In genomic region chr5:1017691-1018455, GRCh38 we compare ENCODE assay signal across 15 cellular contexts.
"Had no signal": no experiment of that assay in that cellular context is flagged by ENCODE, and none has a peak within 500 bp of the region (broad histone marks: within the 10 kb centered on the region; RNA-seq: fewer than 3 reads in every experiment).

No MANE protein-coding gene starts in this region.

- H3K9me3 ChIP-seq: esophagus muscularis mucosa, pancreas, stomach, thoracic aorta had no signal

- H3K9me3 Mint-ChIP-seq: activated naive CD4-positive, alpha-beta T cell treated with anti-CD3 and anti-CD28 coated beads for 36 hours; activated T-helper 2 cell treated with anti-CD3 and anti-CD28 coated beads, Interferon-gamma antibody, Interleukin-2, Interleukin-4, amounts not matched to agents 10 μg/mL and 5 μg/mL and 100 μg/mL, durations not matched to agents 14 hours and 24 hours and 36 hours had no signal

- ATAC-seq: activated CD4-positive, CD25-positive, alpha-beta regulatory T cell treated with anti-CD3 and anti-CD28 coated beads, Interleukin-2, amount 50 U/mL, for 24 hours; pancreas had no signal

- H3K4me3 ChIP-seq: esophagus muscularis mucosa, pancreas, skin epidermis, stomach, thoracic aorta had no signal

- FAIRE-seq: endometrium, pancreas, urothelium cell line had no signal

- H3K27ac Mint-ChIP-seq: activated naive CD4-positive, alpha-beta T cell treated with anti-CD3 and anti-CD28 coated beads for 36 hours; activated T-helper 2 cell treated with anti-CD3 and anti-CD28 coated beads, Interferon-gamma antibody, Interleukin-2, Interleukin-4, amounts not matched to agents 10 μg/mL and 5 μg/mL and 100 μg/mL, durations not matched to agents 14 hours and 24 hours and 36 hours had no signal

- DNase-seq: activated naive CD4-positive, alpha-beta T cell treated with anti-CD3 and anti-CD28 coated beads for 36 hours; hypothalamus; stimulated activated CD4-positive, alpha-beta T cell treated with anti-CD3 and anti-CD28 coated beads, Interleukin-15, amount 100 ng/mL, for 24 hours; stimulated activated CD4-positive, alpha-beta T cell treated with anti-CD3 and anti-CD28 coated beads, Interleukin-4, amount 100 ng/mL, for 4 hours; stimulated activated CD8-positive, alpha-beta memory T cell treated with anti-CD3 and anti-CD28 coated beads, Interleukin-4, amount 100 ng/mL, for 48 hours; stomach; T-helper 9 cell had no signal

- H3K36me3 ChIP-seq: esophagus muscularis mucosa, pancreas, stomach, thoracic aorta had no signal

- H3K27me3 ChIP-seq: pancreas had no signal

- H3K4me3 Mint-ChIP-seq: activated naive CD4-positive, alpha-beta T cell treated with anti-CD3 and anti-CD28 coated beads for 36 hours had no signal

- H3K27ac ChIP-seq: esophagus muscularis mucosa, pancreas, skin epidermis, stomach, thoracic aorta had no signal

- H3K4me1 ChIP-seq: esophagus muscularis mucosa, pancreas, stomach had no signal
